ENCODE assay signal across 15 cellular contexts in genomic region chr6:45047573-45047972, GRCh38.
DNase-seq lines count a peak whose midpoint lies in the region; ATAC-seq and FAIRE-seq lines count a peak whose summit lies in the region.
"Had no signal": no experiment of that assay in that cellular context is flagged by ENCODE, and none has a peak within 500 bp of the region (broad histone marks: within the 10 kb centered on the region; RNA-seq: fewer than 3 reads in every experiment).

No MANE protein-coding gene starts in this region.

- FAIRE-seq in frontal cortex (lab: Jason Lieb, UNC), result peak; percentile 3
- FAIRE-seq: HepG2, HTR-8/SVneo had no signal

- peak; percentile 32 to 76 for ATAC-seq in activated CD4-positive, CD25-positive, alpha-beta regulatory T cell treated with anti-CD3 and anti-CD28 coated beads, Interleukin-2, amount 50 U/mL, for 24 hours
- ATAC-seq: GM23338, HepG2 had no signal

- no peak for DNase-seq in activated CD4-positive, CD25-positive, alpha-beta regulatory T cell (lab: John Stamatoyannopoulos, UW)
- DNase-seq in NCI-H526 (lab: John Stamatoyannopoulos, UW) (peak; percentile 15 to 55), frontal cortex (ENCODE audit: low spot score in 2 of 2) (no peak), H4 (ENCODE audit: low spot score) (no peak)
- DNase-seq in activated effector memory CD4-positive, alpha-beta T cell treated with anti-CD3 and anti-CD28 coated beads, Interleukin-2, amount 50 U/mL, for 16 hours, result no peak
- no peak for DNase-seq in activated CD4-positive, alpha-beta T cell treated with anti-CD3 and anti-CD28 coated beads, Interleukin-2, amount 50 U/mL, for 4 hours
- DNase-seq: 8988T; CD4-positive, alpha-beta memory T cell; DMS79 treated with DMSO at 0.1 percent for 48 hours; GF-D8; H9 had no signal

Comparison
In these comparisons a context has a peak if more than half of its experiments do, and no peak if none do; other contexts are left out.
1. DNase-seq: peak in NCI-H526 (2 of 2); none in activated CD4-positive, CD25-positive, alpha-beta regulatory T cell (0 of 4), frontal cortex (0 of 2), H4 (single experiment), activated effector memory CD4-positive, alpha-beta T cell treated with anti-CD3 and anti-CD28 coated beads, Interleukin-2, amount 50 U/mL, for 16 hours (single experiment) and activated CD4-positive, alpha-beta T cell treated with anti-CD3 and anti-CD28 coated beads, Interleukin-2, amount 50 U/mL, for 4 hours (0 of 2).